Comparison of ENCODE assay signal across 1 cellular context in genomic region chr14:73452341-73453191, GRCh38.
TF ChIP-seq lines count a peak whose summit lies in the region.

No MANE protein-coding gene starts in this region.

TF ChIP-seq in GM23338, 12 proteins besides CTCF, POLR2A, EP300 and RAD21 (continued from another document):
- TF ChIP-seq REST (IDR thresholded peaks at IDR 0.05; ENCODE audit: unreplicated experiment): no peak
- TF ChIP-seq EZH2phosphoT487 (IDR thresholded peaks at IDR 0.05; ENCODE audit: unreplicated experiment): no peak
- no peak for TF ChIP-seq ZNF462 (CRISPR knock-in tag; IDR thresholded peaks at IDR 0.05)
- no peak for TF ChIP-seq JUNB (IDR thresholded peaks at IDR 0.05; ENCODE audit: unreplicated experiment)
- no peak for TF ChIP-seq POLR2AphosphoS5 (IDR thresholded peaks at IDR 0.05; ENCODE audit: low read depth)
- TF ChIP-seq EZH2 (IDR thresholded peaks at IDR 0.05; ENCODE audit: low read depth, unreplicated experiment): no peak
- TF ChIP-seq NANOG (IDR thresholded peaks at IDR 0.05; ENCODE audit: borderline replicate concordance): no peak
- no peak for TF ChIP-seq STAT1 (IDR thresholded peaks at IDR 0.05; ENCODE audit: unreplicated experiment)
